ENCODE assay signal across 1 cellular context in genomic region chr12:112126916-112127315, GRCh38.
A peak's percentile ranks its signal among the peaks of the same experiment; 100 is the strongest.
TF ChIP-seq lines count a peak whose summit lies in the region.

No MANE protein-coding gene starts in this region.

TF ChIP-seq in GM12878, 131 proteins besides CTCF, POLR2A, EP300 and RAD21:
- TF ChIP-seq MLLT1 (IDR thresholded peaks at IDR 0.05) (peak; percentile 64; the same call in 1 of the 2 replicates), NKRF (conservative IDR thresholded peaks at IDR 0.05) (no peak)
